Comparison of ENCODE assay signal across 11 cellular contexts in genomic region chrX:129738466-129739308, GRCh38.
DNase-seq lines count a peak whose midpoint lies in the region; ATAC-seq lines count a peak whose summit lies in the region.
"Had no signal": no experiment of that assay in that cellular context is flagged by ENCODE, and none has a peak within 500 bp of the region (broad histone marks: within the 10 kb centered on the region; RNA-seq: fewer than 3 reads in every experiment).

A gene with protein sequence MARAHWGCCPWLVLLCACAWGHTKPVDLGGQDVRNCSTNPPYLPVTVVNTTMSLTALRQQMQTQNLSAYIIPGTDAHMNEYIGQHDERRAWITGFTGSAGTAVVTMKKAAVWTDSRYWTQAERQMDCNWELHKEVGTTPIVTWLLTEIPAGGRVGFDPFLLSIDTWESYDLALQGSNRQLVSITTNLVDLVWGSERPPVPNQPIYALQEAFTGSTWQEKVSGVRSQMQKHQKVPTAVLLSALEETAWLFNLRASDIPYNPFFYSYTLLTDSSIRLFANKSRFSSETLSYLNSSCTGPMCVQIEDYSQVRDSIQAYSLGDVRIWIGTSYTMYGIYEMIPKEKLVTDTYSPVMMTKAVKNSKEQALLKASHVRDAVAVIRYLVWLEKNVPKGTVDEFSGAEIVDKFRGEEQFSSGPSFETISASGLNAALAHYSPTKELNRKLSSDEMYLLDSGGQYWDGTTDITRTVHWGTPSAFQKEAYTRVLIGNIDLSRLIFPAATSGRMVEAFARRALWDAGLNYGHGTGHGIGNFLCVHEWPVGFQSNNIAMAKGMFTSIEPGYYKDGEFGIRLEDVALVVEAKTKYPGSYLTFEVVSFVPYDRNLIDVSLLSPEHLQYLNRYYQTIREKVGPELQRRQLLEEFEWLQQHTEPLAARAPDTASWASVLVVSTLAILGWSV (plus strand): TSS chrX:129738979. CDS start chrX:129739214, 235 bp downstream.

- H3K36me3 Mint-ChIP-seq in T-helper 2 cell treated with Interferon-gamma antibody and Interleukin-4, amounts not matched to agents 5 μg/mL and 100 μg/mL, for 36 hours (ENCODE audit: low read depth) = no peaks in the 10 kb centered on the region
- peaks cover 4% of the 10 kb centered on the region for H3K36me3 Mint-ChIP-seq in central memory CD8-positive, alpha-beta T cell (ENCODE audit: insufficient read depth)
- H3K36me3 Mint-ChIP-seq in stimulated activated naive B cell treated with anti-CD40 and anti-IgM and Interleukin-4, amounts not matched to agents 10 μg/mL and 1 μg/mL and 100 μg/mL, for 72 hours = no peaks in the 10 kb centered on the region
- H3K36me3 Mint-ChIP-seq: activated naive CD4-positive, alpha-beta T cell treated with anti-CD3 and anti-CD28 coated beads, Interleukin-2, amount 50 U/mL, for 72 hours; naive thymus-derived CD4-positive, alpha-beta T cell had no signal

- no peaks in the 10 kb centered on the region for H3K27me3 Mint-ChIP-seq in T-helper 2 cell treated with Interferon-gamma antibody and Interleukin-4, amounts not matched to agents 5 μg/mL and 100 μg/mL, for 36 hours (ENCODE audit: low read depth)
- no peaks in the 10 kb centered on the region for H3K27me3 Mint-ChIP-seq in central memory CD8-positive, alpha-beta T cell
- H3K27me3 Mint-ChIP-seq in stimulated activated naive B cell treated with anti-CD40 and anti-IgM and Interleukin-4, amounts not matched to agents 10 μg/mL and 1 μg/mL and 100 μg/mL, for 72 hours = peaks cover 0 to 10% of the 10 kb centered on the region in 2 donors
- H3K27me3 Mint-ChIP-seq: naive thymus-derived CD4-positive, alpha-beta T cell had no signal

- H3K4me3 Mint-ChIP-seq in T-helper 2 cell treated with Interferon-gamma antibody and Interleukin-4, amounts not matched to agents 5 μg/mL and 100 μg/mL, for 36 hours = no peak within 1 kb of the TSS
- no peak within 1 kb of the TSS for H3K4me3 Mint-ChIP-seq in central memory CD8-positive, alpha-beta T cell
- H3K4me3 Mint-ChIP-seq in stimulated activated naive B cell treated with anti-CD40 and anti-IgM and Interleukin-4, amounts not matched to agents 10 μg/mL and 1 μg/mL and 100 μg/mL, for 72 hours = peak within 1 kb of the TSS; percentile 10 to 30

- H3K4me1 Mint-ChIP-seq in T-helper 2 cell treated with Interferon-gamma antibody and Interleukin-4, amounts not matched to agents 5 μg/mL and 100 μg/mL, for 36 hours (ENCODE audit: low read depth) = peaks cover 45% of the 10 kb centered on the region
- H3K4me1 Mint-ChIP-seq in central memory CD8-positive, alpha-beta T cell = peaks cover 28% of the 10 kb centered on the region
- H3K4me1 Mint-ChIP-seq in stimulated activated naive B cell treated with anti-CD40 and anti-IgM and Interleukin-4, amounts not matched to agents 10 μg/mL and 1 μg/mL and 100 μg/mL, for 72 hours = peaks cover 33 to 58% of the 10 kb centered on the region in 2 donors

- ATAC-seq in central memory CD8-positive, alpha-beta T cell (replicated peaks; ENCODE audit: extremely low read depth, poor library complexity, severe bottlenecking) = no peak
- no peak for ATAC-seq in stimulated activated naive B cell treated with anti-CD40 and anti-IgM and Interleukin-4, amounts not matched to agents 10 μg/mL and 1 μg/mL and 100 μg/mL, for 72 hours (replicated peaks)
- no peak for ATAC-seq in GM18498 (IDR thresholded peaks at IDR 0.05; ENCODE audit: unreplicated experiment)
- ATAC-seq in HG02885 (IDR thresholded peaks at IDR 0.05; ENCODE audit: poor library complexity, unreplicated experiment) = no peak
- ATAC-seq: activated naive CD4-positive, alpha-beta T cell treated with anti-CD3 and anti-CD28 coated beads, Interleukin-2, amount 50 U/mL, for 72 hours had no signal

- H3K27ac Mint-ChIP-seq in T-helper 2 cell treated with Interferon-gamma antibody and Interleukin-4, amounts not matched to agents 5 μg/mL and 100 μg/mL, for 36 hours = peak within 1 kb of the TSS; percentile 38
- H3K27ac Mint-ChIP-seq in central memory CD8-positive, alpha-beta T cell (ENCODE audit: low read depth) = peak within 1 kb of the TSS; percentile 64
- peak within 1 kb of the TSS; percentile 82 for H3K27ac Mint-ChIP-seq in stimulated activated naive B cell treated with anti-CD40 and anti-IgM and Interleukin-4, amounts not matched to agents 10 μg/mL and 1 μg/mL and 100 μg/mL, for 72 hours
- H3K27ac Mint-ChIP-seq: activated naive CD4-positive, alpha-beta T cell treated with anti-CD3 and anti-CD28 coated beads, Interleukin-2, amount 50 U/mL, for 72 hours had no signal

- H3K9me3 Mint-ChIP-seq in T-helper 2 cell treated with Interferon-gamma antibody and Interleukin-4, amounts not matched to agents 5 μg/mL and 100 μg/mL, for 36 hours = no peaks in the 10 kb centered on the region
- no peaks in the 10 kb centered on the region for H3K9me3 Mint-ChIP-seq in central memory CD8-positive, alpha-beta T cell
- no peaks in the 10 kb centered on the region for H3K9me3 Mint-ChIP-seq in stimulated activated naive B cell treated with anti-CD40 and anti-IgM and Interleukin-4, amounts not matched to agents 10 μg/mL and 1 μg/mL and 100 μg/mL, for 72 hours
- H3K9me3 Mint-ChIP-seq: activated naive CD4-positive, alpha-beta T cell treated with anti-CD3 and anti-CD28 coated beads, Interleukin-2, amount 50 U/mL, for 72 hours had no signal

- no peak for DNase-seq in T-helper 2 cell treated with Interferon-gamma antibody and Interleukin-4, amounts not matched to agents 5 μg/mL and 100 μg/mL, for 36 hours (ENCODE audit: low spot score)
- DNase-seq in T-helper 2 cell (no peak), left kidney (ENCODE audit: low read depth, low spot score) (peak; percentile 65), globus pallidus (ENCODE audit: low spot score) (no peak)
- no peak for DNase-seq in central memory CD8-positive, alpha-beta T cell (ENCODE audit: low spot score in 2 of 2)
- DNase-seq in stimulated activated naive B cell treated with anti-CD40 and anti-IgM and Interleukin-4, amounts not matched to agents 10 μg/mL and 1 μg/mL and 100 μg/mL, for 72 hours = no peak
- DNase-seq: naive thymus-derived CD4-positive, alpha-beta T cell; NCI-H2171 had no signal

Comparison
In these comparisons a context has a peak if more than half of its experiments do, and no peak if none do; other contexts are left out.
1. H3K4me3 Mint-ChIP-seq: peak in stimulated activated naive B cell treated with anti-CD40 and anti-IgM and Interleukin-4, amounts not matched to agents 10 μg/mL and 1 μg/mL and 100 μg/mL, for 72 hours (2 of 2); none in T-helper 2 cell treated with Interferon-gamma antibody and Interleukin-4, amounts not matched to agents 5 μg/mL and 100 μg/mL, for 36 hours (single experiment) and central memory CD8-positive, alpha-beta T cell (single experiment).
2. Peak in every context shown above with its lines, with median percentiles within 50 percentile points of each other: H3K27ac Mint-ChIP-seq.